In the genomic region with DNA sequence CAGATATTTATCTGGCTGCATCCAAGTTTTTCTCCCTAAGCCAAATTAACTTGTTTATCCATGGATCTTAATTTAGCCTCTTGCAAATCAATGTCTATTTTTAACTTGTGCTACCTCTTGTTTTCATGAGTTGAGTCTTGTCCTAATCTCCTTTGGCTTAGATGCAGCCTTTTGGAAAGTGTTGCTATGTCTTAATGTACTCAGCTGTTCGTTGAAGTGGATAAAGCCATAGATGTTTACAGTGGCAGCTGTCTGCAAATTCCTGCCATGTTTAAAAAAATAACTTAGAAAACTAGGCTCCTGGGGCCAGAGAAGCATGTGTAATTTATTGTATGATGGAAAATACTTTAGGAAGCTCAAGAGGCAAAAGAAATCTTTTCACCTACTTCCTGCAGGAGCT, we compare ENCODE assay signal across 31 cellular contexts.
A peak's percentile ranks its signal among the peaks of the same experiment; 100 is the strongest.
DNase-seq lines count a peak whose midpoint lies in the region; ATAC-seq, FAIRE-seq and TF ChIP-seq lines count a peak whose summit lies in the region.
"Had no signal": no experiment of that assay in that cellular context is flagged by ENCODE, and none has a peak within 500 bp of the region (broad histone marks: within the 10 kb centered on the region; RNA-seq: fewer than 3 reads in every experiment).

No MANE protein-coding gene starts in this region.

- H3K27ac ChIP-seq in psoas muscle, result peak overlapping the region; percentile 64
- H3K27ac ChIP-seq: BLaER1, body of pancreas, esophagus muscularis mucosa, thoracic aorta had no signal

- H3K27me3 Mint-ChIP-seq in stimulated activated naive B cell treated with anti-CD40 and anti-IgM and Interleukin-4, amounts not matched to agents 10 μg/mL and 1 μg/mL and 100 μg/mL, for 72 hours, result peaks cover 0 to 14% of the 10 kb centered on the region in 2 donors
- H3K27me3 Mint-ChIP-seq: activated CD8-positive, alpha-beta memory T cell treated with anti-CD3 and anti-CD28 coated beads, Interleukin-2, amount 10 ng/mL, durations not matched to agents 7 days and 5 days; activated naive CD8-positive, alpha-beta T cell treated with anti-CD3 and anti-CD28 coated beads, Interleukin-2, amount 50 U/mL, for 24 hours had no signal

- TF ChIP-seq CTCF in D721Med (IDR thresholded peaks at IDR 0.05; ENCODE audit: insufficient read depth, missing control alignments), result no peak
- no peak for TF ChIP-seq CTCF in fibroblast of villous mesenchyme (IDR thresholded peaks at IDR 0.05; ENCODE audit: insufficient read depth, low read depth, low read length)
- TF ChIP-seq CTCF in psoas muscle (IDR thresholded peaks at IDR 0.05), result no peak

- no peak overlapping the region for H3K4me3 ChIP-seq in fibroblast of villous mesenchyme (ENCODE audit: low read depth, low read length)
- no peak overlapping the region for H3K4me3 ChIP-seq in psoas muscle
- H3K4me3 ChIP-seq: BLaER1, body of pancreas, esophagus muscularis mucosa, thoracic aorta had no signal

- ATAC-seq in psoas muscle (peak in 3 of 4 donors; percentile 76 to 92 (median 84)), HG03108 (IDR thresholded peaks at IDR 0.05; ENCODE audit: unreplicated experiment) (no peak)
- ATAC-seq in stimulated activated naive B cell treated with anti-CD40 and anti-IgM and Interleukin-4, amounts not matched to agents 10 μg/mL and 1 μg/mL and 100 μg/mL, for 72 hours (replicated peaks), result no peak
- ATAC-seq: activated CD4-positive, CD25-positive, alpha-beta regulatory T cell treated with anti-CD3 and anti-CD28 coated beads, Interleukin-2, amount 50 U/mL, for 24 hours; activated CD8-positive, alpha-beta memory T cell treated with anti-CD3 and anti-CD28 coated beads, Interleukin-2, amount 10 ng/mL, durations not matched to agents 7 days and 5 days; activated naive CD8-positive, alpha-beta T cell treated with anti-CD3 and anti-CD28 coated beads, Interleukin-2, amount 50 U/mL, for 24 hours; activated T-cell treated with anti-CD3 and anti-CD28 coated beads, Interleukin-2, amount 50 U/mL, for 72 hours; body of pancreas; left colon; PC-3 had no signal

- H3K9me3 ChIP-seq in psoas muscle, result peaks cover 2% of the 10 kb centered on the region
- H3K9me3 ChIP-seq: body of pancreas, thoracic aorta had no signal

- no peaks in the 10 kb centered on the region for H3K4me1 Mint-ChIP-seq in stimulated activated naive B cell treated with anti-CD40 and anti-IgM and Interleukin-4, amounts not matched to agents 10 μg/mL and 1 μg/mL and 100 μg/mL, for 72 hours
- H3K4me1 Mint-ChIP-seq: activated CD8-positive, alpha-beta memory T cell treated with anti-CD3 and anti-CD28 coated beads, Interleukin-2, amount 10 ng/mL, durations not matched to agents 7 days and 5 days; activated naive CD8-positive, alpha-beta T cell treated with anti-CD3 and anti-CD28 coated beads, Interleukin-2, amount 50 U/mL, for 24 hours; IgD-negative memory B cell; naive B cell had no signal

- intact Hi-C loops in psoas muscle (cut with DNase I), result loop anchor here in 1 of 2 donors (5.0 kb wide), 1 partner anchor 35 kb away; no protein-coding TSS in a partner anchor

- H3K4me3 Mint-ChIP-seq in stimulated activated naive B cell treated with anti-CD40 and anti-IgM and Interleukin-4, amounts not matched to agents 10 μg/mL and 1 μg/mL and 100 μg/mL, for 72 hours, result no peak overlapping the region
- H3K4me3 Mint-ChIP-seq: activated CD8-positive, alpha-beta memory T cell treated with anti-CD3 and anti-CD28 coated beads, Interleukin-2, amount 10 ng/mL, durations not matched to agents 7 days and 5 days; activated naive CD8-positive, alpha-beta T cell treated with anti-CD3 and anti-CD28 coated beads, Interleukin-2, amount 50 U/mL, for 24 hours; activated T-cell treated with anti-CD3 and anti-CD28 coated beads, Interleukin-2, amount 50 U/mL, for 72 hours; IgD-negative memory B cell; naive B cell; stimulated activated naive CD8-positive, alpha-beta T cell treated with anti-CD3 and anti-CD28 coated beads, Interleukin-15, Interleukin-2, amounts not matched to agents 100 ng/mL and 50 ng/mL, for 24 hours had no signal

- WGBS in psoas muscle, 3 donors, result 3 to 5% (median 4%) methylated on average over 1 of the region's 1 CpG

- no peak overlapping the region for H3K27ac Mint-ChIP-seq in stimulated activated naive B cell treated with anti-CD40 and anti-IgM and Interleukin-4, amounts not matched to agents 10 μg/mL and 1 μg/mL and 100 μg/mL, for 72 hours
- H3K27ac Mint-ChIP-seq: activated CD8-positive, alpha-beta memory T cell treated with anti-CD3 and anti-CD28 coated beads, Interleukin-2, amount 10 ng/mL, durations not matched to agents 7 days and 5 days; activated naive CD8-positive, alpha-beta T cell treated with anti-CD3 and anti-CD28 coated beads, Interleukin-2, amount 50 U/mL, for 24 hours; activated T-cell treated with anti-CD3 and anti-CD28 coated beads, Interleukin-2, amount 50 U/mL, for 72 hours; naive B cell; stimulated activated naive CD8-positive, alpha-beta T cell treated with anti-CD3 and anti-CD28 coated beads, Interleukin-15, Interleukin-2, amounts not matched to agents 100 ng/mL and 50 ng/mL, for 24 hours had no signal

- no peaks in the 10 kb centered on the region for H3K36me3 ChIP-seq in psoas muscle (ENCODE audit: insufficient read depth in 1 of 2, low read depth in 1 of 2)
- H3K36me3 ChIP-seq: BLaER1, esophagus muscularis mucosa, thoracic aorta had no signal

- DNase-seq in D721Med (ENCODE audit: insufficient read length, low spot score) (no peak), NCI-H446 treated with DMSO at 0.1 percent for 48 hours (lab: John Stamatoyannopoulos, UW) (peak; percentile 54), fibroblast of villous mesenchyme (ENCODE audit: low read depth) (peak; percentile 40), psoas muscle (no peak), COLO668 (lab: John Stamatoyannopoulos, UW; ENCODE audit: unreplicated experiment) (no peak)
- DNase-seq in stimulated activated naive B cell treated with anti-CD40 and anti-IgM and Interleukin-4, amounts not matched to agents 10 μg/mL and 1 μg/mL and 100 μg/mL, for 72 hours, result no peak
- DNase-seq: activated CD4-positive, alpha-beta T cell treated with anti-CD3 and anti-CD28 coated beads, Interleukin-2, amount 50 U/mL, for 4 hours; activated CD8-positive, alpha-beta memory T cell treated with anti-CD3 and anti-CD28 coated beads, Interleukin-2, amount 10 ng/mL, durations not matched to agents 7 days and 5 days; activated naive CD4-positive, alpha-beta T cell; activated naive CD8-positive, alpha-beta T cell treated with anti-CD3 and anti-CD28 coated beads, Interleukin-2, amount 50 U/mL, for 24 hours; activated T-cell treated with anti-CD3 and anti-CD28 coated beads, Interleukin-2, amount 50 U/mL, for 72 hours; body of pancreas; dermis blood vessel endothelial cell; DMS79 treated with DMSO at 0.1 percent for 48 hours; GDM1; left colon; naive B cell; NCI-H146; NCI-H2107; NCI-H510A; nucleus accumbens; PC-3; stimulated activated CD4-positive, alpha-beta T cell treated with anti-CD3 and anti-CD28 coated beads, Interleukin-2, amount 100 ng/mL, for 24 hours; T-helper 2 cell had no signal

- H3K27me3 ChIP-seq in psoas muscle (ENCODE audit: insufficient read depth in 3 of 3, low read length in 2 of 3), result no peaks in the 10 kb centered on the region
- H3K27me3 ChIP-seq: BLaER1, body of pancreas, esophagus muscularis mucosa had no signal

- peak; percentile 16 for FAIRE-seq in D721Med (lab: Jason Lieb, UNC)

- peaks cover 2 to 8% of the 10 kb centered on the region in 2 donors for H3K9me3 Mint-ChIP-seq in stimulated activated naive B cell treated with anti-CD40 and anti-IgM and Interleukin-4, amounts not matched to agents 10 μg/mL and 1 μg/mL and 100 μg/mL, for 72 hours

- H3K36me3 Mint-ChIP-seq in stimulated activated naive B cell treated with anti-CD40 and anti-IgM and Interleukin-4, amounts not matched to agents 10 μg/mL and 1 μg/mL and 100 μg/mL, for 72 hours, result no peaks in the 10 kb centered on the region
- H3K36me3 Mint-ChIP-seq: activated CD8-positive, alpha-beta memory T cell treated with anti-CD3 and anti-CD28 coated beads, Interleukin-2, amount 10 ng/mL, durations not matched to agents 7 days and 5 days; IgD-negative memory B cell had no signal

- H3K4me1 ChIP-seq in psoas muscle, result peaks cover 13% of the 10 kb centered on the region
- H3K4me1 ChIP-seq: BLaER1 had no signal

Comparison
In these comparisons a context has a peak if more than half of its experiments do, and no peak if none do; other contexts are left out.
1. DNase-seq: peak in NCI-H446 treated with DMSO at 0.1 percent for 48 hours (single experiment) and fibroblast of villous mesenchyme (single experiment); none in D721Med (single experiment), psoas muscle (0 of 2), COLO668 (single experiment) and stimulated activated naive B cell treated with anti-CD40 and anti-IgM and Interleukin-4, amounts not matched to agents 10 μg/mL and 1 μg/mL and 100 μg/mL, for 72 hours (single experiment).
2. ATAC-seq: peak in psoas muscle (3 of 4); none in stimulated activated naive B cell treated with anti-CD40 and anti-IgM and Interleukin-4, amounts not matched to agents 10 μg/mL and 1 μg/mL and 100 μg/mL, for 72 hours (0 of 2) and HG03108 (single experiment).